In genomic region chr17:7239091-7240027, GRCh38 we compare ENCODE assay signal across 8 cellular contexts. TPM values are rescaled to one million over a fixed set of nuclear protein-coding genes. Genes with fewer than 3 reads are reported as not detected.
DNase-seq lines count a peak whose midpoint lies in the region; ATAC-seq, FAIRE-seq and TF ChIP-seq lines count a peak whose summit lies in the region.

Gene PHF23 (minus strand): TSS chr17:7239457. CDS start chr17:7239279, 178 bp downstream.

- no peak for FAIRE-seq in D721Med (lab: Jason Lieb, UNC)

- H3K9me3 Mint-ChIP-seq in activated T-cell treated with anti-CD3 and anti-CD28 coated beads, Interleukin-2, amount 50 U/mL, for 24 hours = no peaks in the 10 kb centered on the region

- peak within 1 kb of the TSS; percentile 90 for H3K4me3 ChIP-seq in epithelial cell of proximal tubule (ENCODE audit: low read depth, low read length)

- in situ Hi-C loops in KBM-7 (cut with MboI; ENCODE audit: low pct_unique_long_range_greater_than_20kb, low sequenced_read_pairs) = no loop called here

- H3K4me3 Mint-ChIP-seq in activated T-cell treated with anti-CD3 and anti-CD28 coated beads, Interleukin-2, amount 50 U/mL, for 24 hours = peak within 1 kb of the TSS; percentile 98

- DNase-seq in D721Med (ENCODE audit: insufficient read length, low spot score) (peak; percentile 90), KBM-7 (peak; percentile 100), epithelial cell of proximal tubule (ENCODE audit: low read depth) (peak; percentile 94), mucosa of gallbladder (ENCODE audit: low spot score) (peak; percentile 99)
- DNase-seq in activated T-cell treated with anti-CD3 and anti-CD28 coated beads, Interleukin-2, amount 50 U/mL, for 24 hours = peak; percentile 97
- DNase-seq in stimulated activated CD8-positive, alpha-beta memory T cell treated with anti-CD3 and anti-CD28 coated beads, Interleukin-4, amount 100 ng/mL, for 4 hours (ENCODE audit: low read depth in 2 of 2, low spot score in 1 of 2) = peak; percentile 93 to 97

- peak; percentile 47 for ATAC-seq in GM21576 (IDR thresholded peaks at IDR 0.05; ENCODE audit: unreplicated experiment)

- TF ChIP-seq CTCF in D721Med (IDR thresholded peaks at IDR 0.05; ENCODE audit: insufficient read depth, missing control alignments) (no peak), epithelial cell of proximal tubule (conservative IDR thresholded peaks at IDR 0.05; ENCODE audit: low read depth, low read length) (no peak)

- peaks cover 81% of the 10 kb centered on the region for H3K36me3 Mint-ChIP-seq in activated T-cell treated with anti-CD3 and anti-CD28 coated beads, Interleukin-2, amount 50 U/mL, for 24 hours (ENCODE audit: low read depth)

- no peaks in the 10 kb centered on the region for H3K27me3 Mint-ChIP-seq in activated T-cell treated with anti-CD3 and anti-CD28 coated beads, Interleukin-2, amount 50 U/mL, for 24 hours

- peaks cover 68% of the 10 kb centered on the region for H3K4me1 Mint-ChIP-seq in activated T-cell treated with anti-CD3 and anti-CD28 coated beads, Interleukin-2, amount 50 U/mL, for 24 hours (ENCODE audit: low read depth)

- peak within 1 kb of the TSS; percentile 99 for H3K27ac Mint-ChIP-seq in activated T-cell treated with anti-CD3 and anti-CD28 coated beads, Interleukin-2, amount 50 U/mL, for 24 hours

TF ChIP-seq in PFSK-1, 5 proteins besides CTCF, POLR2A, EP300 and RAD21:
- peak; percentile 81; the same call in 1 of the 2 replicates for TF ChIP-seq SIN3A (IDR thresholded peaks at IDR 0.05; ENCODE audit: borderline replicate concordance, insufficient read depth, low read length)
- no peak for TF ChIP-seq REST (IDR thresholded peaks at IDR 0.05; ENCODE audit: insufficient read depth in 1 of 2, low read depth in 2 of 2, low read length in 2 of 2)
- TF ChIP-seq POLR2AphosphoS5 (IDR thresholded peaks at IDR 0.05; ENCODE audit: low read depth, low read length) = peak; percentile 80
- peak; percentile 57 for TF ChIP-seq FOXP2 (optimal IDR thresholded peaks at IDR 0.05; ENCODE audit: borderline replicate concordance, extremely low read depth, extremely low read length, insufficient read depth)
- TF ChIP-seq TAF1 (IDR thresholded peaks at IDR 0.05; ENCODE audit: borderline replicate concordance, insufficient read depth, low read length) = peak; percentile 81; the same call in 1 of the 2 replicates

RNA-seq across cellular contexts. Expression of gene PHF23, which starts in this region (rescaled TPM):
- polyA plus RNA-seq in PFSK-1 (2012; ENCODE audit: insufficient read length, low read depth) = 86.0 TPM
- total RNA-seq in epithelial cell of proximal tubule (27.1 and 42.8 TPM in 2 replicates), mucosa of gallbladder (32.3 TPM)

Comparison
In these comparisons a context has a peak if more than half of its experiments do, and no peak if none do; other contexts are left out.
1. Peak in every context shown above with its lines: DNase-seq, ATAC-seq and H3K4me3 ChIP-seq.